ENCODE assay signal across 17 cellular contexts in the genomic region with DNA sequence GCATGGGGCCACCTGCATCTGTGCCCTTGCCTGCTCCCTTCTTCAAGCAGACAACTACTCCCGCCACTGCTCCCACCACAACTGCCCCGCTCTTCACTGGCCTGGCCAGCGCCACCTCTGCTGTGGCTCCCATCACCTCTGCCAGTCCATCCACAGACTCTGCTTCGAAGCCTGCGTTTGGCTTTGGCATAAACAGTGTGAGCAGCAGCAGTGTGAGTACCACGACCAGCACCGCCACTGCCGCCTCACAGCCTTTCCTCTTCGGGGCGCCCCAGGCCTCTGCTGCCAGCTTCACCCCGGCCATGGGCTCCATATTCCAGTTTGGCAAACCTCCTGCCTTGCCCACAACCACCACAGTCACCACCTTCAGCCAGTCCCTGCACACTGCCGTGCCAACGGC. TPM values are rescaled to one million over a fixed set of nuclear protein-coding genes. Genes with fewer than 3 reads are reported as not detected.
"Had no signal": no experiment of that assay in that cellular context is flagged by ENCODE, and none has a peak within 500 bp of the region (broad histone marks: within the 10 kb centered on the region; RNA-seq: fewer than 3 reads in every experiment).

No MANE protein-coding gene starts in this region.

RNA-seq across cellular contexts. Expression of a gene that starts 30.6 kb away (rescaled TPM):
- total RNA-seq: activated B cell treated with CpG ODN at 0.5 μM for 24 hours; activated CD4-positive, alpha-beta memory T cell treated with anti-CD3 and anti-CD28 coated beads for 36 hours; activated CD4-positive, alpha-beta T cell treated with anti-CD3 and anti-CD28 coated beads, Interleukin-2, amount 10 ng/mL, durations not matched to agents 24 days and 14 days; activated CD8-positive, alpha-beta memory T cell treated with anti-CD3 and anti-CD28 coated beads for 36 hours; activated CD8-positive, alpha-beta T cell treated with anti-CD3 and anti-CD28 coated beads for 36 hours; activated naive CD4-positive, alpha-beta T cell treated with anti-CD3 and anti-CD28 coated beads for 36 hours; activated naive CD8-positive, alpha-beta T cell treated with anti-CD3 and anti-CD28 coated beads for 36 hours; activated T-cell treated with anti-CD3 and anti-CD28 coated beads, Interleukin-2, amount 50 U/mL, for 4 hours; activated T-cell treated with anti-CD3 and anti-CD28 coated beads, Interleukin-2, amount 50 U/mL, for 72 hours; activated T-helper 1 cell treated with anti-CD3 and anti-CD28 coated beads, Interleukin-12 subunit alpha, Interleukin-12 subunit beta, Interleukin-2, Interleukin-4 antibody, amounts not matched to agents 30 ng/mL and 10 ng/mL and 1 ng/mL, durations not matched to agents 14 hours and 24 hours and 36 hours; activated T-helper 17 cell treated with anti-CD3 and anti-CD28 coated beads, Interleukin-2, amount 50 U/mL, for 72 hours; astrocyte; cardiac septum had no signal

RNA-seq across cellular contexts. Expression of a gene that starts 30.7 kb away (rescaled TPM):
- total RNA-seq: activated B cell treated with CpG ODN at 0.5 μM for 24 hours; activated CD4-positive, alpha-beta memory T cell treated with anti-CD3 and anti-CD28 coated beads for 36 hours; activated CD4-positive, alpha-beta T cell treated with anti-CD3 and anti-CD28 coated beads, Interleukin-2, amount 10 ng/mL, durations not matched to agents 24 days and 14 days; activated CD8-positive, alpha-beta memory T cell treated with anti-CD3 and anti-CD28 coated beads for 36 hours; activated CD8-positive, alpha-beta T cell treated with anti-CD3 and anti-CD28 coated beads for 36 hours; activated naive CD4-positive, alpha-beta T cell treated with anti-CD3 and anti-CD28 coated beads for 36 hours; activated naive CD4-positive, alpha-beta T cell treated with anti-CD3 and anti-CD28 coated beads, Interleukin-2, amount 50 U/mL, for 72 hours; activated naive CD8-positive, alpha-beta T cell treated with anti-CD3 and anti-CD28 coated beads for 36 hours; activated T-cell treated with anti-CD3 and anti-CD28 coated beads, Interleukin-2, amount 50 U/mL, for 4 hours; activated T-cell treated with anti-CD3 and anti-CD28 coated beads, Interleukin-2, amount 50 U/mL, for 72 hours; activated T-helper 1 cell treated with anti-CD3 and anti-CD28 coated beads, Interleukin-12 subunit alpha, Interleukin-12 subunit beta, Interleukin-2, Interleukin-4 antibody, amounts not matched to agents 30 ng/mL and 10 ng/mL and 1 ng/mL, durations not matched to agents 14 hours and 24 hours and 36 hours; activated T-helper 17 cell treated with anti-CD3 and anti-CD28 coated beads, Interleukin-2, amount 50 U/mL, for 72 hours; aorta; astrocyte; body of pancreas; breast epithelium; cardiac septum had no signal
